ENCODE assay signal across 21 cellular contexts in genomic region chr13:99040536-99041141, GRCh38.
DNase-seq lines count a peak whose midpoint lies in the region; ATAC-seq, FAIRE-seq and TF ChIP-seq lines count a peak whose summit lies in the region.
"Had no signal": no experiment of that assay in that cellular context is flagged by ENCODE, and none has a peak within 500 bp of the region (broad histone marks: within the 10 kb centered on the region; RNA-seq: fewer than 3 reads in every experiment).

No MANE protein-coding gene starts in this region.

- no peak for TF ChIP-seq POLR2A in H54 (IDR thresholded peaks at IDR 0.05; ENCODE audit: low read depth, low read length)

- H3K4me3 Mint-ChIP-seq in progenitor cell of endocrine pancreas (ENCODE audit: low read depth): no peak overlapping the region
- H3K4me3 Mint-ChIP-seq: B cell, HFFc6 had no signal

- H3K4me2 ChIP-seq in PC-3 (ENCODE audit: low read length): 0 out of 2 replicates have a peak overlapping the region, but pooled peaks have one; percentile 8

- H3K9ac ChIP-seq in PC-3 (ENCODE audit: low read length): no peak overlapping the region

- H4K20me1 ChIP-seq in PC-3 (ENCODE audit: low read length): no peaks in the 10 kb centered on the region

- peaks cover 3% of the 10 kb centered on the region for H3K27me3 Mint-ChIP-seq in progenitor cell of endocrine pancreas
- H3K27me3 Mint-ChIP-seq: activated CD4-positive, alpha-beta T cell treated with anti-CD3 and anti-CD28 coated beads, Interleukin-2, amount 10 ng/mL, durations not matched to agents 24 days and 14 days had no signal

- H3K79me2 ChIP-seq in PC-3 (ENCODE audit: low read length): peaks cover 51% of the 10 kb centered on the region

- peaks cover 1% of the 10 kb centered on the region for H3K36me3 Mint-ChIP-seq in progenitor cell of endocrine pancreas (ENCODE audit: insufficient read depth)

- peaks cover 44% of the 10 kb centered on the region for H3K4me1 ChIP-seq in PC-3 (ENCODE audit: insufficient read depth, low read length)

- no peaks in the 10 kb centered on the region for H3K27me3 ChIP-seq in PC-3 (ENCODE audit: low read length)
- H3K27me3 ChIP-seq: vagina had no signal

- no peaks in the 10 kb centered on the region for H3K9me3 ChIP-seq in PC-3 (ENCODE audit: low read length)
- H3K9me3 ChIP-seq: vagina had no signal

- peaks cover 3% of the 10 kb centered on the region for H3K9me3 Mint-ChIP-seq in progenitor cell of endocrine pancreas (ENCODE audit: low read depth)
- H3K9me3 Mint-ChIP-seq: HFFc6, immature natural killer cell had no signal

- peak; percentile 11 for DNase-seq in activated CD8-positive, alpha-beta memory T cell treated with anti-CD3 and anti-CD28 coated beads for 24 hours
- DNase-seq in activated CD8-positive, alpha-beta memory T cell treated with anti-CD3 and anti-CD28 coated beads, Interleukin-2, amount 50 U/mL, for 4 hours: no peak
- no peak for DNase-seq in H54 (ENCODE audit: insufficient read length, low spot score)
- peak; percentile 71 for DNase-seq in PC-3
- DNase-seq in progenitor cell of endocrine pancreas (ENCODE audit: low spot score, unreplicated experiment): no peak
- DNase-seq in Right ventricle myocardium superior: no peak
- DNase-seq in amygdala (lab: John Stamatoyannopoulos, UW): no peak
- DNase-seq: activated CD4-positive, alpha-beta T cell treated with anti-CD3 and anti-CD28 coated beads, Interleukin-2, amount 10 ng/mL, durations not matched to agents 24 days and 14 days; dermis blood vessel endothelial cell; HFFc6; immature natural killer cell; left ventricle myocardium superior; NCI-H187 treated with DMSO at 0.1 percent for 48 hours; NCI-H524 treated with DMSO at 0.1 percent for 48 hours; SHP77; spleen had no signal

- TF ChIP-seq CTCF in PC-3 (conservative IDR thresholded peaks at IDR 0.05; ENCODE audit: low read depth, low read length) (no peak), progenitor cell of endocrine pancreas (IDR thresholded peaks at IDR 0.05; ENCODE audit: unreplicated experiment) (no peak)

- POLR2A ChIA-PET in PC-3 (lab: Charles Lee; ENCODE audit: unreplicated experiment): no interaction called here

- H3K9me2 ChIP-seq in PC-3 (replicated peaks; ENCODE audit: low read length): no peaks in the 10 kb centered on the region

- H3K36me3 ChIP-seq in PC-3 (ENCODE audit: low read depth, low read length): no peaks in the 10 kb centered on the region
- H3K36me3 ChIP-seq: spleen, vagina had no signal

- CTCF ChIA-PET in PC-3 (lab: Charles Lee): no interaction called here

- no TSS peak for BruUV-seq in PC-3 (replicated peaks; lab: Mats Ljungman, UMichigan)

- peak; percentile 78 for FAIRE-seq in H54 (lab: Jason Lieb, UNC)
- FAIRE-seq: A204.1 had no signal

- peaks cover 14% of the 10 kb centered on the region for H3K4me1 Mint-ChIP-seq in progenitor cell of endocrine pancreas (ENCODE audit: low read depth)

- H3K27ac ChIP-seq in PC-3 (ENCODE audit: low read length): no peak overlapping the region
- H3K27ac ChIP-seq: HL-60, spleen, vagina had no signal

- ATAC-seq in PC-3 (peak; percentile 38), Right ventricle myocardium superior (ENCODE audit: poor library complexity) (no peak), HG03469 (IDR thresholded peaks at IDR 0.05; ENCODE audit: unreplicated experiment) (no peak)
- ATAC-seq: left ventricle myocardium superior had no signal

- peak overlapping the region; percentile 63 for H3K27ac Mint-ChIP-seq in progenitor cell of endocrine pancreas
- H3K27ac Mint-ChIP-seq: B cell, HFFc6 had no signal

- H2AFZ ChIP-seq in PC-3 (ENCODE audit: low read length): no peak overlapping the region

- no peak overlapping the region for H3K4me3 ChIP-seq in PC-3 (ENCODE audit: low read length)
- H3K4me3 ChIP-seq: spleen, vagina had no signal

- no peaks in the 10 kb centered on the region for H3F3A ChIP-seq in PC-3 (ENCODE audit: low read length, unreplicated experiment)

- intact Hi-C loops in PC-3 (cut with micrococcal nuclease): no loop called here
- intact Hi-C loops in Right ventricle myocardium superior (cut with DNase I): no loop called here

Comparison
In these comparisons a context has a peak if more than half of its experiments do, and no peak if none do; other contexts are left out.
1. DNase-seq: peak in activated CD8-positive, alpha-beta memory T cell treated with anti-CD3 and anti-CD28 coated beads for 24 hours (single experiment) and PC-3 (single experiment); none in activated CD8-positive, alpha-beta memory T cell treated with anti-CD3 and anti-CD28 coated beads, Interleukin-2, amount 50 U/mL, for 4 hours (single experiment), H54 (single experiment), progenitor cell of endocrine pancreas (single experiment), Right ventricle myocardium superior (single experiment) and amygdala (0 of 56).